ENCODE assay signal across 35 cellular contexts in genomic region chr16:49422896-49423295, GRCh38. TPM values are rescaled to one million over a fixed set of nuclear protein-coding genes. Genes with fewer than 3 reads are reported as not detected.
"Had no signal": no experiment of that assay in that cellular context is flagged by ENCODE, and none has a peak within 500 bp of the region (broad histone marks: within the 10 kb centered on the region; RNA-seq: fewer than 3 reads in every experiment).

No MANE protein-coding gene starts in this region.

- H3K27me3 Mint-ChIP-seq: activated B cell treated with CpG ODN at 0.5 μM for 24 hours; activated CD8-positive, alpha-beta memory T cell treated with anti-CD3 and anti-CD28 coated beads, Interleukin-2, amount 10 ng/mL, durations not matched to agents 7 days and 5 days; activated naive CD8-positive, alpha-beta T cell; activated naive CD8-positive, alpha-beta T cell treated with anti-CD3 and anti-CD28 coated beads, Interleukin-2, amount 50 U/mL, for 24 hours had no signal

- DNase-seq: activated B cell treated with CpG ODN at 0.5 μM for 24 hours; activated CD4-positive, alpha-beta memory T cell treated with anti-CD3 and anti-CD28 coated beads, Interleukin-2, amount 10 ng/mL, durations not matched to agents 7 days and 5 days; activated CD4-positive, alpha-beta T cell treated with anti-CD3 and anti-CD28 coated beads for 4 hours; activated CD4-positive, CD25-positive, alpha-beta regulatory T cell treated with anti-CD3 and anti-CD28 coated beads, Interleukin-2, amount 50 U/mL, for 72 hours; activated CD8-positive, alpha-beta memory T cell treated with anti-CD3 and anti-CD28 coated beads for 24 hours; activated CD8-positive, alpha-beta memory T cell treated with anti-CD3 and anti-CD28 coated beads, Interleukin-2, amount 10 ng/mL, durations not matched to agents 7 days and 5 days; activated CD8-positive, alpha-beta memory T cell treated with anti-CD3 and anti-CD28 coated beads, Interleukin-2, amount 50 U/mL, for 48 hours; activated effector memory CD4-positive, alpha-beta T cell treated with Interleukin-2 at 50 U/mL for 16 hours; activated naive CD4-positive, alpha-beta T cell treated with anti-CD3 and anti-CD28 coated beads, Interleukin-2, amount 10 ng/mL, durations not matched to agents 7 days and 5 days; activated naive CD8-positive, alpha-beta T cell treated with anti-CD3 and anti-CD28 coated beads, Interleukin-2, amount 50 U/mL, for 24 hours; activated T-cell treated with anti-CD3 and anti-CD28 coated beads, Interleukin-2, amount 50 U/mL, for 48 hours; anterior cingulate cortex; central memory CD4-positive, alpha-beta T cell; Kasumi-1; MM.1S; MV-4-11; NCI-H1092; NCI-H1436 treated with DMSO at 0.1 percent for 48 hours; NCI-H1694 treated with DMSO at 0.1 percent for 48 hours; NCI-H2029; NCI-H345; NCI-H524 treated with DMSO at 0.1 percent for 48 hours; NCI-H748 treated with DMSO at 0.1 percent for 48 hours; OCI-M1; Right ventricle myocardium superior; SW 1271; T-helper 1 cell; T-helper 2 cell; T-helper 9 cell had no signal

- H3K4me1 Mint-ChIP-seq: activated B cell treated with CpG ODN at 0.5 μM for 24 hours; activated CD4-positive, alpha-beta memory T cell treated with anti-CD3 and anti-CD28 coated beads, Interleukin-2, amount 10 ng/mL, durations not matched to agents 7 days and 5 days; activated naive CD4-positive, alpha-beta T cell treated with anti-CD3 and anti-CD28 coated beads, Interleukin-2, amount 10 ng/mL, durations not matched to agents 7 days and 5 days; activated naive CD8-positive, alpha-beta T cell treated with anti-CD3 and anti-CD28 coated beads, Interleukin-2, amount 50 U/mL, for 24 hours had no signal

- H3K9me3 Mint-ChIP-seq: activated B cell treated with CpG ODN at 0.5 μM for 24 hours; activated CD4-positive, alpha-beta memory T cell treated with anti-CD3 and anti-CD28 coated beads, Interleukin-2, amount 10 ng/mL, durations not matched to agents 7 days and 5 days; activated naive CD4-positive, alpha-beta T cell treated with anti-CD3 and anti-CD28 coated beads, Interleukin-2, amount 10 ng/mL, durations not matched to agents 7 days and 5 days; activated naive CD8-positive, alpha-beta T cell treated with anti-CD3 and anti-CD28 coated beads, Interleukin-2, amount 50 U/mL, for 24 hours had no signal

- H3K36me3 Mint-ChIP-seq: activated CD8-positive, alpha-beta memory T cell treated with anti-CD3 and anti-CD28 coated beads, Interleukin-2, amount 10 ng/mL, durations not matched to agents 7 days and 5 days; activated naive CD4-positive, alpha-beta T cell treated with anti-CD3 and anti-CD28 coated beads, Interleukin-2, amount 10 ng/mL, durations not matched to agents 7 days and 5 days; activated naive CD8-positive, alpha-beta T cell; brain had no signal

- ATAC-seq: activated CD8-positive, alpha-beta memory T cell treated with anti-CD3 and anti-CD28 coated beads, Interleukin-2, amount 10 ng/mL, durations not matched to agents 7 days and 5 days; activated naive CD8-positive, alpha-beta T cell treated with anti-CD3 and anti-CD28 coated beads, Interleukin-2, amount 50 U/mL, for 24 hours had no signal

- H3K4me3 Mint-ChIP-seq: activated B cell treated with CpG ODN at 0.5 μM for 24 hours; activated CD4-positive, alpha-beta memory T cell treated with anti-CD3 and anti-CD28 coated beads, Interleukin-2, amount 10 ng/mL, durations not matched to agents 7 days and 5 days; activated CD8-positive, alpha-beta memory T cell treated with anti-CD3 and anti-CD28 coated beads, Interleukin-2, amount 10 ng/mL, durations not matched to agents 7 days and 5 days; activated naive CD4-positive, alpha-beta T cell treated with anti-CD3 and anti-CD28 coated beads, Interleukin-2, amount 10 ng/mL, durations not matched to agents 7 days and 5 days; activated naive CD8-positive, alpha-beta T cell; activated naive CD8-positive, alpha-beta T cell treated with anti-CD3 and anti-CD28 coated beads, Interleukin-2, amount 50 U/mL, for 24 hours; brain had no signal

- H3K27ac ChIP-seq: VCaP had no signal

- H3K27ac Mint-ChIP-seq: activated B cell treated with CpG ODN at 0.5 μM for 24 hours; activated CD4-positive, alpha-beta memory T cell treated with anti-CD3 and anti-CD28 coated beads, Interleukin-2, amount 10 ng/mL, durations not matched to agents 7 days and 5 days; activated CD8-positive, alpha-beta memory T cell treated with anti-CD3 and anti-CD28 coated beads, Interleukin-2, amount 10 ng/mL, durations not matched to agents 7 days and 5 days; activated naive CD4-positive, alpha-beta T cell treated with anti-CD3 and anti-CD28 coated beads, Interleukin-2, amount 10 ng/mL, durations not matched to agents 7 days and 5 days; activated naive CD8-positive, alpha-beta T cell; activated naive CD8-positive, alpha-beta T cell treated with anti-CD3 and anti-CD28 coated beads, Interleukin-2, amount 50 U/mL, for 24 hours; brain had no signal

RNA-seq across cellular contexts. Expression of gene C16orf78, which starts 49.3 kb away (rescaled TPM):
- total RNA-seq: activated B cell treated with CpG ODN at 0.5 μM for 24 hours; activated CD4-positive, alpha-beta memory T cell treated with anti-CD3 and anti-CD28 coated beads, Interleukin-2, amount 10 ng/mL, durations not matched to agents 7 days and 5 days; activated CD8-positive, alpha-beta memory T cell treated with anti-CD3 and anti-CD28 coated beads, Interleukin-2, amount 10 ng/mL, durations not matched to agents 7 days and 5 days; bronchial epithelial cell; cerebellum; NCI-H460; Right ventricle myocardium superior had no signal
